In the genomic region with DNA sequence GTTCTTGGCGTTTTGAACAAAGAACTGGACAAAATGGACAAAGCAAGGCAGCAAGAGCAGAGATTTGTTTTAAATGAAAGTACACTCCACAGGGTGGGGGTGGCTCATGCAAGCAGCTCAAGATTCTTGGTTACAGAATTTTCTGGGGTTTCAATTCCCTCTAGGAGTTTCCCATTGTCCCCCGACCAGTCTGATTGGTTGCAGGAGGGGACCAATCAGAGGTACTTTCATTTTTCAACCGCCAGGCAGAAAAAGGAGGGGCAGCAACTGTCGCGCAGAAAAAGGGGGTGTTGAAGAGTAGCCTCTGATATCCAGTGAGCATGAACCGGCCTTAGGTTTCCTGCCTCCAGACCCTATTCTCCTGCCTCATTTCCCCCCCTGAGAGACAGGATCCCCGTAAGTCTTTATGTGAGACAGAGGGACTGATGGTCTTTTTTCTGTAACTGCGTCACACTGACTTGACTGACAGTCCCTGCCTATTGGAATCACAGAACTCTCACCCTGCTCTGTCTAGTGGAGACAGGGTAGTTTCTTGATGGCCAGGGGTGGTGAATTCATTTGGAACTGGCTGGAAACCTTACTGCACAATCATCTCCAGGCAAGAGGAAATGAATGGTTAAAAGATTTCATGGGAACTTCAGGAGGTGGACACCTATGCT, we compare ENCODE assay signal across 9 cellular contexts. TPM values are rescaled to one million over a fixed set of nuclear protein-coding genes. Genes with fewer than 3 reads are reported as not detected.
DNase-seq lines count a peak whose midpoint lies in the region; ATAC-seq lines count a peak whose summit lies in the region.
"Had no signal": no experiment of that assay in that cellular context is flagged by ENCODE, and none has a peak within 500 bp of the region (broad histone marks: within the 10 kb centered on the region; RNA-seq: fewer than 3 reads in every experiment).

No MANE protein-coding gene starts in this region.

- no peaks in the 10 kb centered on the region for H3K36me3 ChIP-seq in subcutaneous abdominal adipose tissue (ENCODE audit: control insufficient read depth in 5 of 5, insufficient read depth in 5 of 5, low read length in 5 of 5)

- no peak overlapping the region for H3K27ac Mint-ChIP-seq in activated naive CD4-positive, alpha-beta T cell treated with anti-CD3 and anti-CD28 coated beads, Interleukin-2, amount 50 U/mL, for 24 hours

- peaks cover 0 to 21% (median 16%) of the 10 kb centered on the region in 5 donors for H3K4me1 ChIP-seq in subcutaneous abdominal adipose tissue (ENCODE audit: control insufficient read depth in 5 of 5, insufficient read depth in 5 of 5, low read length in 5 of 5)

- no peaks in the 10 kb centered on the region for H3K36me3 Mint-ChIP-seq in activated naive CD4-positive, alpha-beta T cell treated with anti-CD3 and anti-CD28 coated beads, Interleukin-2, amount 50 U/mL, for 24 hours

- H3K9me3 Mint-ChIP-seq in activated naive CD4-positive, alpha-beta T cell treated with anti-CD3 and anti-CD28 coated beads, Interleukin-2, amount 50 U/mL, for 24 hours, result no peaks in the 10 kb centered on the region

- peak overlapping the region; percentile 61 for H3K4me3 Mint-ChIP-seq in activated naive CD4-positive, alpha-beta T cell treated with anti-CD3 and anti-CD28 coated beads, Interleukin-2, amount 50 U/mL, for 24 hours

- H3K27me3 ChIP-seq in subcutaneous abdominal adipose tissue (ENCODE audit: control insufficient read depth in 5 of 5, insufficient read depth in 4 of 5, low read length in 5 of 5), result no peaks in the 10 kb centered on the region

- DNase-seq in activated CD4-positive, CD25-positive, alpha-beta regulatory T cell treated with anti-CD3 and anti-CD28 coated beads, Interleukin-2, amount 50 U/mL, for 72 hours, result no peak
- DNase-seq in hepatic stellate cell (ENCODE audit: low spot score), result peak; percentile 62
- no peak for DNase-seq in SHP77 (lab: John Stamatoyannopoulos, UW)
- no peak for DNase-seq in DMS53 treated with DMSO at 0.1 percent for 48 hours (lab: John Stamatoyannopoulos, UW; ENCODE audit: unreplicated experiment)
- DNase-seq: 8988T had no signal

- peak overlapping the region in 4 of 5 donors; percentile 44 to 84 (median 78) for H3K9ac ChIP-seq in subcutaneous abdominal adipose tissue (ENCODE audit: low read length in 5 of 5)

- ATAC-seq in activated CD4-positive, CD25-positive, alpha-beta regulatory T cell treated with anti-CD3 and anti-CD28 coated beads, Interleukin-2, amount 50 U/mL, for 24 hours, result peak; percentile 13 to 27
- ATAC-seq in esophagus mucosa, result no peak

- H3K9me3 ChIP-seq in subcutaneous abdominal adipose tissue (ENCODE audit: control insufficient read depth in 5 of 5, low read length in 5 of 5), result peaks cover 0 to 4% (median 0%) of the 10 kb centered on the region in 5 donors

- H3K4me3 ChIP-seq in subcutaneous abdominal adipose tissue (ENCODE audit: low read depth in 1 of 5, low read length in 5 of 5), result peak overlapping the region; percentile 46 to 89 (median 74)

- H3K27me3 Mint-ChIP-seq in activated naive CD4-positive, alpha-beta T cell treated with anti-CD3 and anti-CD28 coated beads, Interleukin-2, amount 50 U/mL, for 24 hours, result no peaks in the 10 kb centered on the region

- H3K27ac ChIP-seq in subcutaneous abdominal adipose tissue (ENCODE audit: low read depth, low read length), result peak overlapping the region; percentile 47

- peaks cover 10% of the 10 kb centered on the region for H3K4me1 Mint-ChIP-seq in activated naive CD4-positive, alpha-beta T cell treated with anti-CD3 and anti-CD28 coated beads, Interleukin-2, amount 50 U/mL, for 24 hours

RNA-seq across cellular contexts. Expression of a gene that starts 59.4 kb away (rescaled TPM):
- total RNA-seq in esophagus mucosa, result 16.9 TPM
